ENCODE assay signal across 8 cellular contexts in genomic region chr9:100098887-100099721, GRCh38. TPM values are rescaled to one million over a fixed set of nuclear protein-coding genes. Genes with fewer than 3 reads are reported as not detected.
DNase-seq lines count a peak whose midpoint lies in the region; ATAC-seq, FAIRE-seq and TF ChIP-seq lines count a peak whose summit lies in the region.

TSS of gene ERP44 (minus strand) at chr9:100099000. CDS start at chr9:100098840, 160 bp downstream.
TSS of gene INVS (plus strand) at chr9:100099243. CDS start at chr9:100104522, 5,279 bp downstream.

- peak within 1 kb of the TSS; percentile 99 for H3K27ac Mint-ChIP-seq in memory B cell

- H3K9me3 ChIP-seq in H1 (ENCODE audit: insufficient read depth in 2 of 2, low read depth in 1 of 2, low read length in 1 of 2): no peaks in the 10 kb centered on the region

- FAIRE-seq in HTR-8/SVneo (lab: Jason Lieb, UNC): peak; percentile 4
- peak; percentile 62 for FAIRE-seq in H1 (lab: Jason Lieb, UNC)

- H3K27me3 Mint-ChIP-seq in memory B cell: no peaks in the 10 kb centered on the region

- peaks cover 0 to 8% of the 10 kb centered on the region in 2 experiments for H4K20me1 ChIP-seq in H1 (replicated peaks in 1 of 2; ENCODE audit: control insufficient read depth in 1 of 2, insufficient read depth in 2 of 2, low read length in 2 of 2)

- H2BK20ac ChIP-seq in H1 (ENCODE audit: low read length): no peak within 1 kb of the TSS

- no peaks in the 10 kb centered on the region for H3K9me3 Mint-ChIP-seq in memory B cell

- peaks cover 0 to 31% of the 10 kb centered on the region in 2 experiments; a peak in 2 of 4 replicates for H3K79me2 ChIP-seq in H1 (ENCODE audit: control insufficient read depth in 1 of 2, insufficient read depth in 2 of 2, low read length in 2 of 2)

- H4K91ac ChIP-seq in H1 (replicated peaks; ENCODE audit: insufficient read length, low read length): no peak within 1 kb of the TSS

- H3K23me2 ChIP-seq in H1 (ENCODE audit: low read depth, low read length): peaks cover 9% of the 10 kb centered on the region

- H4K5ac ChIP-seq in H1 (ENCODE audit: insufficient read length, low read depth, low read length): peak within 1 kb of the TSS; percentile 59

- TF ChIP-seq RAD21 in H1 (IDR thresholded peaks at IDR 0.05 in 1 of 2, conservative IDR thresholded peaks at IDR 0.05 in 1 of 2; ENCODE audit: low read depth in 2 of 2, low read length in 2 of 2): 0 out of 4 replicates have a peak, but pooled peaks of 1 of the 2 experiments have one; percentile 4

- H3K4me3 ChIP-seq in H1 (ENCODE audit: extremely low read depth in 1 of 4, insufficient read depth in 2 of 4, low read depth in 3 of 4, low read length in 4 of 4): peak within 1 kb of the TSS; percentile 85 to 98 (median 97)

- H3K36me3 ChIP-seq in H1 (ENCODE audit: control insufficient read depth in 2 of 4, insufficient read depth in 4 of 4, low read length in 3 of 4): no peaks in the 10 kb centered on the region

- peak within 1 kb of the TSS; percentile 55 to 81 (median 67) for H3K9ac ChIP-seq in H1 (replicated peaks in 1 of 4; ENCODE audit: extremely low read depth in 1 of 4, low read depth in 3 of 4, low read length in 3 of 4)

- peak; percentile 95 for ATAC-seq in GM21367 (IDR thresholded peaks at IDR 0.05; ENCODE audit: unreplicated experiment)
- peak; percentile 96 for ATAC-seq in memory B cell (ENCODE audit: low read depth)

- H4K8ac ChIP-seq in H1 (ENCODE audit: extremely low read depth, insufficient read depth, low read length): peak within 1 kb of the TSS; percentile 86; the same call in 1 of the 2 replicates

- H3K4me3 Mint-ChIP-seq in memory B cell: peak within 1 kb of the TSS; percentile 99

- peaks cover 22% of the 10 kb centered on the region for H3K4me1 Mint-ChIP-seq in memory B cell

- H3K14ac ChIP-seq in H1 (ENCODE audit: insufficient read length): no peak within 1 kb of the TSS

- H2AK5ac ChIP-seq in H1 (ENCODE audit: low read depth, low read length): no peak within 1 kb of the TSS

- peaks cover 0 to 5% (median 3%) of the 10 kb centered on the region in 4 experiments; a peak in 3 of 7 replicates for H3K4me1 ChIP-seq in H1 (replicated peaks in 1 of 4; ENCODE audit: control insufficient read depth in 3 of 4, insufficient read depth in 4 of 4, low read length in 3 of 4)

- TF ChIP-seq CTCF in H1 (IDR thresholded peaks at IDR 0.05; ENCODE audit: control extremely low read depth in 1 of 3, insufficient read depth in 1 of 3, low read depth in 1 of 3, low read length in 3 of 3): no peak

- H2BK15ac ChIP-seq in H1 (ENCODE audit: low read length): no peak within 1 kb of the TSS

- peak within 1 kb of the TSS; percentile 65; the same call in 1 of the 2 replicates for H3K18ac ChIP-seq in H1 (ENCODE audit: extremely low read depth, low read length)

- DNase-seq in COLO829 (ENCODE audit: low spot score) (peak; percentile 94), HTR-8/SVneo (ENCODE audit: insufficient read length, low spot score) (peak; percentile 88), NOMO-1 treated with dmso at 0.1 percent for 144 hours (lab: John Stamatoyannopoulos, UW; ENCODE audit: unreplicated experiment) (peak; percentile 100), H1 (ENCODE audit: low read depth in 1 of 2, low spot score in 2 of 2) (peak; percentile 94 to 96), memory B cell (ENCODE audit: low spot score in 2 of 2) (peak; percentile 91 to 92)
- peak; percentile 85 to 88 (median 88) for DNase-seq in activated CD8-positive, alpha-beta memory T cell treated with anti-CD3 and anti-CD28 coated beads for 48 hours (ENCODE audit: low read depth in 2 of 3, low spot score in 2 of 3)
- peak; percentile 90 for DNase-seq in stimulated activated CD8-positive, alpha-beta memory T cell treated with anti-CD3 and anti-CD28 coated beads, Interleukin-12 subunit alpha, Interleukin-12 subunit beta, amount 100 ng/mL, for 24 hours (ENCODE audit: extremely low read depth)

- CTCF ChIA-PET in H1 (lab: Charles Lee; ENCODE audit: partially characterized antibody): interaction anchor here (0.6 to 0.9 kb wide), 2 partner anchors 13 to 71 kb away, joined by 3 read pairs; no protein-coding TSS in a partner anchor

- peak within 1 kb of the TSS; percentile 79 for H2BK5ac ChIP-seq in H1 (ENCODE audit: low read depth, low read length)

- H3K23ac ChIP-seq in H1 (ENCODE audit: insufficient read length): no peak within 1 kb of the TSS

- H2AFZ ChIP-seq in H1 (ENCODE audit: low read length): peak within 1 kb of the TSS; percentile 95

- no peak within 1 kb of the TSS for H3K4ac ChIP-seq in H1 (replicated peaks; ENCODE audit: insufficient read length, low read depth, low read length)

- peak within 1 kb of the TSS; percentile 82 to 83 for H3K4me2 ChIP-seq in H1 (ENCODE audit: insufficient read depth in 1 of 2, low read depth in 2 of 2, low read length in 2 of 2)

- TF ChIP-seq EP300 in H1 (IDR thresholded peaks at IDR 0.05; ENCODE audit: borderline replicate concordance in 1 of 2, low read depth in 2 of 2, low read length in 2 of 2): no peak

- H2BK120ac ChIP-seq in H1 (replicated peaks; ENCODE audit: low read depth, low read length): no peak within 1 kb of the TSS

- peak within 1 kb of the TSS; percentile 56 for H3K56ac ChIP-seq in H1 (replicated peaks; ENCODE audit: insufficient read length, low read depth, low read length)

- TF ChIP-seq POLR2A in H1 (IDR thresholded peaks at IDR 0.05; ENCODE audit: control extremely low read depth in 1 of 2, low read depth in 2 of 2, low read length in 2 of 2): peak; percentile 18 to 83

- peak within 1 kb of the TSS; percentile 46; the same call in 1 of the 2 replicates for H3K27ac ChIP-seq in H1 (ENCODE audit: low read depth, low read length)

- H2BK12ac ChIP-seq in H1 (ENCODE audit: low read depth, low read length): peak within 1 kb of the TSS; percentile 31; the same call in 1 of the 2 replicates

- WGBS in H1 (ENCODE audit: extremely low coverage in 1 of 2, insufficient coverage in 1 of 2, insufficient read length in 1 of 2, insufficient replicate concordance in 2 of 2, low coverage in 1 of 2, low lambda C conversion rate in 2 of 2, missing lambda C conversion rate in 1 of 2), 2 experiments: 3% methylated on average over 53 of the region's 54 CpGs; no CpG with 5 or more reads in 1 of the 2 experiments

- POLR2A ChIA-PET in H1 (lab: Charles Lee; ENCODE audit: partially characterized antibody): interaction anchor here (0.9 to 2.7 kb wide), 2 partner anchors 9 to 14 kb away, joined by 3 to 10 read pairs; no protein-coding TSS in a partner anchor

- H3K79me1 ChIP-seq in H1 (ENCODE audit: low read depth, low read length): no peaks in the 10 kb centered on the region

- no peaks in the 10 kb centered on the region for H3K36me3 Mint-ChIP-seq in memory B cell

- H3K27me3 ChIP-seq in H1 (replicated peaks in 1 of 4; ENCODE audit: control insufficient read depth in 3 of 4, extremely low read depth in 1 of 4, insufficient read depth in 3 of 4, low read length in 3 of 4): no peaks in the 10 kb centered on the region

TF ChIP-seq in H1, 55 proteins besides CTCF, POLR2A, EP300 and RAD21 (continues in another document):
- TF ChIP-seq CTBP2 (IDR thresholded peaks at IDR 0.05; ENCODE audit: borderline replicate concordance, insufficient read depth, insufficient read length, low read length) (no peak), PHF8 (conservative IDR thresholded peaks at IDR 0.05; ENCODE audit: low read depth, low read length) (peak; percentile 58), POU5F1 (IDR thresholded peaks at IDR 0.05; ENCODE audit: low read depth, low read length) (no peak), SAP30 (IDR thresholded peaks at IDR 0.05; ENCODE audit: insufficient read depth, insufficient replicate concordance, low read length) (peak; percentile 87), TAF7 (optimal IDR thresholded peaks at IDR 0.05; ENCODE audit: borderline replicate concordance, low read depth, low read length) (no peak), CHD1 (IDR thresholded peaks at IDR 0.05; ENCODE audit: low read depth, low read length) (no peak), NRF1 (IDR thresholded peaks at IDR 0.05; ENCODE audit: low read depth, low read length) (no peak), BRCA1 (IDR thresholded peaks at IDR 0.05; ENCODE audit: low read depth, low read length) (no peak), SUZ12 (IDR thresholded peaks at IDR 0.05; ENCODE audit: low read length) (no peak), ATF2 (IDR thresholded peaks at IDR 0.05; ENCODE audit: low read length) (no peak), RFX5 (IDR thresholded peaks at IDR 0.05; ENCODE audit: borderline replicate concordance, low read depth, low read length) (no peak), TEAD4 (IDR thresholded peaks at IDR 0.05; ENCODE audit: low read depth, low read length) (no peak)

RNA-seq across cellular contexts. Expression of gene ERP44, which starts in this region (rescaled TPM):
- total RNA-seq in H1 (2021; fragmentation: NEBNext Ultra II Directional; extraction: Animal tissue kit (Norgen Biotek cat#: 25700)): 14.1 and 15.6 TPM in 2 replicates
- 3.7 and 5.7 TPM in 2 replicates for polyA plus RNA-seq in H1 (2011; rRNA removed)
- 5.9 TPM for polyA plus RNA-seq in H1 (2011; cell fraction: cytosol; rRNA removed)
- polyA plus RNA-seq in H1 (2011; cell fraction: nucleus; rRNA removed): 4.2 TPM
- polyA plus RNA-seq in H1 (2012, experiment 1 of 2): 10.7 to 17.0 TPM (median 12.8 TPM) in 4 replicates
- polyA plus RNA-seq in H1 (2012, experiment 2 of 2): 2.9 TPM
- polyA plus RNA-seq in H1 (2013, experiment 1 of 2): 30.3 TPM
- 32.3 TPM for polyA plus RNA-seq in H1 (2013, experiment 2 of 2)
- polyA minus RNA-seq in H1 (2011; rRNA and poly(A)+ RNA removed): 3.1 and 4.4 TPM in 2 replicates
- 6.9 TPM for polyA minus RNA-seq in H1 (2011; cell fraction: cytosol; rRNA and poly(A)+ RNA removed)
- 9.2 TPM for polyA minus RNA-seq in H1 (2011; cell fraction: nucleus; rRNA and poly(A)+ RNA removed)

RNA-seq across cellular contexts. Expression of gene INVS, which starts in this region (rescaled TPM):
- total RNA-seq in H1 (2021; fragmentation: NEBNext Ultra II Directional; extraction: Animal tissue kit (Norgen Biotek cat#: 25700)): 6.7 and 6.9 TPM in 2 replicates
- 2.8 and 4.1 TPM in 2 replicates for polyA plus RNA-seq in H1 (2011; rRNA removed)
- polyA plus RNA-seq in H1 (2011; cell fraction: cytosol; rRNA removed): 5.1 TPM
- polyA plus RNA-seq in H1 (2011; cell fraction: nucleus; rRNA removed): 8.5 TPM
- 4.9 to 6.2 TPM (median 5.4 TPM) in 4 replicates for polyA plus RNA-seq in H1 (2012, experiment 1 of 2)
- polyA plus RNA-seq in H1 (2012, experiment 2 of 2): 0.37 TPM
- polyA plus RNA-seq in H1 (2013, experiment 1 of 2): 4.4 TPM
- 3.5 TPM for polyA plus RNA-seq in H1 (2013, experiment 2 of 2)
- polyA minus RNA-seq in H1 (2011; rRNA and poly(A)+ RNA removed): 15.2 and 22.2 TPM in 2 replicates
- polyA minus RNA-seq in H1 (2011; cell fraction: cytosol; rRNA and poly(A)+ RNA removed): 5.7 TPM
- 31.8 TPM for polyA minus RNA-seq in H1 (2011; cell fraction: nucleus; rRNA and poly(A)+ RNA removed)

Comparison
In these comparisons a context has a peak if more than half of its experiments do, and no peak if none do; other contexts are left out.
1. Peak in every context shown above with its lines: DNase-seq, ATAC-seq, H3K4me3 ChIP-seq and H3K27ac ChIP-seq.